31 cellular contexts compared by ENCODE assay signal in the genomic region with DNA sequence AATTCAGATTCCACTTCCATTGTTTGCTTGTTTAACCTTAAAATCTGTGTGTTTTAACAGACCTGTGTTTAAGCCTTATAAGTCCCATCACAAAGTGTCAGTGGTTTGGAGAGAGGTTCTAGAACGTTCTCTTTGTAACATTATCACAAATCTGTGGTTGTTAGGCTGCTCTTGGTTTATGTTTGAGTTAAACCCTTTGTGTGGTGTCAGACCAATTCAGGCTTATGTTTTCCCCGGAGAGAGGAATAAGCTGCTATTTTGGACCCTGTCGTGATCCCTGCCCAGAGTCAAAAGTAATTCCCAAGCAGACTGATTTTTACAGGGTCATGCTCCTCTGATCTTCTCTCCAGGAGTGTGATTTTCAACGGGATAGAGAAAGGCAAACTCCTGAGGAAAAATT.
"Had no signal": no experiment of that assay in that cellular context is flagged by ENCODE, and none has a peak within 500 bp of the region (broad histone marks: within the 10 kb centered on the region; RNA-seq: fewer than 3 reads in every experiment).

No MANE protein-coding gene starts in this region.

- H3K27ac ChIP-seq: adrenal gland, ascending aorta, brain microvascular endothelial cell, foreskin keratinocyte, heart right ventricle, uterus, WERI-Rb-1 had no signal

- H3K9me3 ChIP-seq: adrenal gland, ascending aorta, uterus had no signal

- DNase-seq: activated CD4-positive, alpha-beta memory T cell treated with anti-CD3 and anti-CD28 coated beads for 36 hours; activated CD4-positive, alpha-beta T cell treated with anti-CD3 and anti-CD28 coated beads, Interleukin-2, amount 10 ng/mL, durations not matched to agents 24 days and 14 days; activated CD4-positive, CD25-positive, alpha-beta regulatory T cell treated with anti-CD3 and anti-CD28 coated beads, Interleukin-2, amount 50 U/mL, for 72 hours; activated CD8-positive, alpha-beta memory T cell treated with anti-CD3 and anti-CD28 coated beads, Interleukin-2, amount 50 U/mL, for 4 hours; activated effector memory CD4-positive, alpha-beta T cell treated with anti-CD3 and anti-CD28 coated beads, Interleukin-2, amount 50 U/mL, for 16 hours; activated naive CD4-positive, alpha-beta T cell treated with anti-CD3 and anti-CD28 coated beads for 36 hours; activated naive CD8-positive, alpha-beta T cell treated with anti-CD3 and anti-CD28 coated beads for 36 hours; activated T-cell treated with anti-CD3 and anti-CD28 coated beads, Interleukin-2, amount 50 U/mL, for 1 hour; adrenal gland; brain microvascular endothelial cell; caudate nucleus; cortex of kidney; foreskin keratinocyte; heart right ventricle; midbrain; nucleus accumbens; right cardiac atrium; stimulated activated CD4-positive, alpha-beta T cell treated with anti-CD3 and anti-CD28 coated beads, Interleukin-4, amount 100 ng/mL, for 4 hours; stimulated activated CD8-positive, alpha-beta memory T cell treated with anti-CD3 and anti-CD28 coated beads, Interleukin-4, amount 100 ng/mL, for 48 hours; stimulated activated naive CD8-positive, alpha-beta T cell treated with anti-CD3 and anti-CD28 coated beads, Interleukin-15, amount 100 ng/mL, for 72 hours; substantia nigra; T1000; uterus; WERI-Rb-1 had no signal

- H3K36me3 ChIP-seq: adrenal gland, ascending aorta, brain microvascular endothelial cell, heart right ventricle, uterus, WERI-Rb-1 had no signal

- H3K9me3 Mint-ChIP-seq: activated CD4-positive, alpha-beta memory T cell treated with anti-CD3 and anti-CD28 coated beads for 36 hours; activated CD4-positive, alpha-beta T cell treated with anti-CD3 and anti-CD28 coated beads, Interleukin-2, amount 10 ng/mL, durations not matched to agents 24 days and 14 days; activated naive CD4-positive, alpha-beta T cell treated with anti-CD3 and anti-CD28 coated beads for 36 hours; activated T-helper 1 cell treated with anti-CD3 and anti-CD28 coated beads, Interleukin-12 subunit alpha, Interleukin-12 subunit beta, Interleukin-2, Interleukin-4 antibody, amounts not matched to agents 30 ng/mL and 10 ng/mL and 1 ng/mL, durations not matched to agents 14 hours and 24 hours and 36 hours; stimulated activated memory B cell treated with anti-CD40 and anti-IgM and Interleukin-4, amounts not matched to agents 10 μg/mL and 1 μg/mL and 100 μg/mL, for 72 hours; stimulated activated naive CD8-positive, alpha-beta T cell treated with anti-CD3 and anti-CD28 coated beads, Interleukin-15, amount 100 ng/mL, for 72 hours; T-helper 1 cell treated with Interleukin-12 subunit alpha and Interleukin-12 subunit beta and Interleukin-4 antibody, amounts not matched to agents 30 μg/mL and 1 μg/mL, for 36 hours had no signal

- H3K27me3 ChIP-seq: adrenal gland, ascending aorta, brain microvascular endothelial cell, heart right ventricle, uterus had no signal

- H3K4me3 Mint-ChIP-seq: activated CD4-positive, alpha-beta memory T cell treated with anti-CD3 and anti-CD28 coated beads for 36 hours; activated CD4-positive, alpha-beta T cell treated with anti-CD3 and anti-CD28 coated beads, Interleukin-2, amount 10 ng/mL, durations not matched to agents 24 days and 14 days; activated naive CD4-positive, alpha-beta T cell treated with anti-CD3 and anti-CD28 coated beads for 36 hours; activated naive CD8-positive, alpha-beta T cell treated with anti-CD3 and anti-CD28 coated beads for 36 hours; activated T-helper 1 cell treated with anti-CD3 and anti-CD28 coated beads, Interleukin-12 subunit alpha, Interleukin-12 subunit beta, Interleukin-2, Interleukin-4 antibody, amounts not matched to agents 30 ng/mL and 10 ng/mL and 1 ng/mL, durations not matched to agents 14 hours and 24 hours and 36 hours; nephron; stimulated activated memory B cell treated with anti-CD40 and anti-IgM and Interleukin-4, amounts not matched to agents 10 μg/mL and 1 μg/mL and 100 μg/mL, for 72 hours; stimulated activated naive CD8-positive, alpha-beta T cell treated with anti-CD3 and anti-CD28 coated beads, Interleukin-15, amount 100 ng/mL, for 72 hours; T-helper 1 cell treated with Interleukin-12 subunit alpha and Interleukin-12 subunit beta and Interleukin-4 antibody, amounts not matched to agents 30 μg/mL and 1 μg/mL, for 36 hours; type B pancreatic cell had no signal

- H3K27ac Mint-ChIP-seq: activated CD4-positive, alpha-beta memory T cell treated with anti-CD3 and anti-CD28 coated beads for 36 hours; activated CD4-positive, alpha-beta T cell treated with anti-CD3 and anti-CD28 coated beads, Interleukin-2, amount 10 ng/mL, durations not matched to agents 24 days and 14 days; activated naive CD4-positive, alpha-beta T cell treated with anti-CD3 and anti-CD28 coated beads for 36 hours; activated naive CD8-positive, alpha-beta T cell treated with anti-CD3 and anti-CD28 coated beads for 36 hours; activated T-helper 1 cell treated with anti-CD3 and anti-CD28 coated beads, Interleukin-12 subunit alpha, Interleukin-12 subunit beta, Interleukin-2, Interleukin-4 antibody, amounts not matched to agents 30 ng/mL and 10 ng/mL and 1 ng/mL, durations not matched to agents 14 hours and 24 hours and 36 hours; stimulated activated memory B cell treated with anti-CD40 and anti-IgM and Interleukin-4, amounts not matched to agents 10 μg/mL and 1 μg/mL and 100 μg/mL, for 72 hours; stimulated activated naive CD8-positive, alpha-beta T cell treated with anti-CD3 and anti-CD28 coated beads, Interleukin-15, amount 100 ng/mL, for 72 hours; T-helper 1 cell treated with Interleukin-12 subunit alpha and Interleukin-12 subunit beta and Interleukin-4 antibody, amounts not matched to agents 30 μg/mL and 1 μg/mL, for 36 hours; type B pancreatic cell had no signal

- ATAC-seq: esophagus mucosa; foreskin keratinocyte; heart right ventricle; right cardiac atrium; stimulated activated memory B cell treated with anti-CD40 and anti-IgM and Interleukin-4, amounts not matched to agents 10 μg/mL and 1 μg/mL and 100 μg/mL, for 72 hours; stimulated activated naive CD8-positive, alpha-beta T cell treated with anti-CD3 and anti-CD28 coated beads, Interleukin-15, amount 100 ng/mL, for 72 hours had no signal

- H3K4me1 Mint-ChIP-seq: activated CD4-positive, alpha-beta T cell treated with anti-CD3 and anti-CD28 coated beads, Interleukin-2, amount 10 ng/mL, durations not matched to agents 24 days and 14 days; activated naive CD8-positive, alpha-beta T cell treated with anti-CD3 and anti-CD28 coated beads for 36 hours; stimulated activated memory B cell treated with anti-CD40 and anti-IgM and Interleukin-4, amounts not matched to agents 10 μg/mL and 1 μg/mL and 100 μg/mL, for 72 hours; stimulated activated naive CD8-positive, alpha-beta T cell treated with anti-CD3 and anti-CD28 coated beads, Interleukin-15, amount 100 ng/mL, for 72 hours had no signal

- H3K4me3 ChIP-seq: adrenal gland, ascending aorta, heart right ventricle, uterus had no signal

- H3K36me3 Mint-ChIP-seq: activated CD4-positive, alpha-beta memory T cell treated with anti-CD3 and anti-CD28 coated beads for 36 hours; activated naive CD8-positive, alpha-beta T cell treated with anti-CD3 and anti-CD28 coated beads for 36 hours; stimulated activated memory B cell treated with anti-CD40 and anti-IgM and Interleukin-4, amounts not matched to agents 10 μg/mL and 1 μg/mL and 100 μg/mL, for 72 hours; type B pancreatic cell had no signal

- H3K4me1 ChIP-seq: adrenal gland, ascending aorta, foreskin keratinocyte, uterus had no signal
